In genomic region chr2:11753452-11753885, GRCh38 we compare ENCODE assay signal across 1 cellular context.
TF ChIP-seq lines count a peak whose summit lies in the region.

No MANE protein-coding gene starts in this region.

TF ChIP-seq in K562, 482 proteins besides CTCF, POLR2A, EP300 and RAD21 (continued from another document):
- no peak for TF ChIP-seq ZNF398 (CRISPR knock-in tag; IDR thresholded peaks at IDR 0.05)
- TF ChIP-seq CHD1 (IDR thresholded peaks at IDR 0.05; ENCODE audit: low read length) = no peak
- TF ChIP-seq ZNF518B (CRISPR knock-in tag; IDR thresholded peaks at IDR 0.05) = no peak
- no peak for TF ChIP-seq MGA (IDR thresholded peaks at IDR 0.05)
- TF ChIP-seq ZBTB8A (IDR thresholded peaks at IDR 0.05; ENCODE audit: partially characterized antibody) = no peak
- peak; percentile 88 for TF ChIP-seq ARID1B (IDR thresholded peaks at IDR 0.05)
- no peak for TF ChIP-seq RBM17 (IDR thresholded peaks at IDR 0.05; ENCODE audit: borderline replicate concordance, low read depth, low read length)
- TF ChIP-seq POLR2H (tag; IDR thresholded peaks at IDR 0.05; ENCODE audit: low read depth) = no peak
- no peak for TF ChIP-seq FOXP1 (CRISPR knock-in tag; IDR thresholded peaks at IDR 0.05)
- TF ChIP-seq THRA (IDR thresholded peaks at IDR 0.05) = no peak
- TF ChIP-seq CREBBP (IDR thresholded peaks at IDR 0.05; ENCODE audit: low read depth, low read length) = no peak
- no peak for TF ChIP-seq TAL1 (IDR thresholded peaks at IDR 0.05)
- TF ChIP-seq TEAD2 (tag; IDR thresholded peaks at IDR 0.05) = no peak
- no peak for TF ChIP-seq ZNF512 (tag; IDR thresholded peaks at IDR 0.05)
- no peak for TF ChIP-seq ZNF212 (CRISPR knock-in tag; IDR thresholded peaks at IDR 0.05)
- TF ChIP-seq TOE1 (IDR thresholded peaks at IDR 0.05; ENCODE audit: borderline replicate concordance) = no peak
- no peak for TF ChIP-seq TOE1 (CRISPR knock-in tag; IDR thresholded peaks at IDR 0.05; ENCODE audit: borderline replicate concordance, low read depth)
- no peak for TF ChIP-seq STAG1 (CRISPR knock-in tag; IDR thresholded peaks at IDR 0.05; ENCODE audit: borderline replicate concordance)
- TF ChIP-seq NR1H2 (CRISPR knock-in tag; IDR thresholded peaks at IDR 0.05) = no peak
- no peak for TF ChIP-seq ZNF766 (CRISPR knock-in tag; conservative IDR thresholded peaks at IDR 0.05)
- no peak for TF ChIP-seq ZNF445 (CRISPR knock-in tag; IDR thresholded peaks at IDR 0.05; ENCODE audit: low read depth)
- TF ChIP-seq ZNF830 (CRISPR knock-in tag; IDR thresholded peaks at IDR 0.05) = no peak
- TF ChIP-seq HOMEZ (CRISPR knock-in tag; IDR thresholded peaks at IDR 0.05) = no peak
- TF ChIP-seq SMAD3 (CRISPR knock-in tag; conservative IDR thresholded peaks at IDR 0.05) = no peak
- no peak for TF ChIP-seq ZNF263 (CRISPR knock-in tag; IDR thresholded peaks at IDR 0.05; ENCODE audit: borderline replicate concordance)
- TF ChIP-seq ZNF561 (CRISPR knock-in tag; conservative IDR thresholded peaks at IDR 0.05) = no peak
